Comparison of ENCODE assay signal across 8 cellular contexts in genomic region chr3:25782938-25783660, GRCh38. TPM values are rescaled to one million over a fixed set of nuclear protein-coding genes. Genes with fewer than 3 reads are reported as not detected.
DNase-seq lines count a peak whose midpoint lies in the region; ATAC-seq, FAIRE-seq and TF ChIP-seq lines count a peak whose summit lies in the region.

TSS of gene NGLY1 (minus strand) at chr3:25783443. CDS start at chr3:25783390, 53 bp downstream.

- no peaks in the 10 kb centered on the region for H3K9me3 ChIP-seq in kidney (ENCODE audit: control insufficient read depth in 1 of 2, low read length in 2 of 2)

- H3K36me3 ChIP-seq in kidney (ENCODE audit: control insufficient read depth in 1 of 2, insufficient read depth in 2 of 2, low read length in 2 of 2), result no peaks in the 10 kb centered on the region

- peaks cover 34% of the 10 kb centered on the region for H3K4me1 Mint-ChIP-seq in central memory CD8-positive, alpha-beta T cell

- peaks cover 9 to 19% of the 10 kb centered on the region in 2 donors for H3K4me1 ChIP-seq in kidney (ENCODE audit: control insufficient read depth in 1 of 2, insufficient read depth in 1 of 2, low read depth in 1 of 2, low read length in 2 of 2)

- no peaks in the 10 kb centered on the region for H3K9me3 Mint-ChIP-seq in central memory CD8-positive, alpha-beta T cell

- H3K4me3 Mint-ChIP-seq in central memory CD8-positive, alpha-beta T cell, result peak within 1 kb of the TSS; percentile 83

- DNase-seq in A172 (ENCODE audit: low spot score) (peak; percentile 65), NCI-H226 (peak; percentile 73), kidney (peak; percentile 95)
- DNase-seq in central memory CD8-positive, alpha-beta T cell (ENCODE audit: low spot score in 2 of 2), result peak; percentile 68 to 72
- peak; percentile 76 to 80 for DNase-seq in stimulated activated CD4-positive, alpha-beta T cell treated with anti-CD3 and anti-CD28 coated beads, Interleukin-15, amount 100 ng/mL, for 1 hour (ENCODE audit: low read depth in 1 of 2, low spot score in 1 of 2)

- TF ChIP-seq POLR2A in GM18526 (IDR thresholded peaks at IDR 0.05; ENCODE audit: extremely low read depth, insufficient read length), result peak; percentile 92

- peak within 1 kb of the TSS; percentile 74 to 84 for H3K27ac ChIP-seq in kidney (ENCODE audit: low read depth in 2 of 2, low read length in 2 of 2)

- FAIRE-seq in kidney (lab: Jason Lieb, UNC), result no peak

- H3K36me3 Mint-ChIP-seq in central memory CD8-positive, alpha-beta T cell (ENCODE audit: insufficient read depth), result peaks cover 12% of the 10 kb centered on the region

- H3K9ac ChIP-seq in kidney (ENCODE audit: low read length in 2 of 2), result peak within 1 kb of the TSS; percentile 35 to 80

- H3K4me3 ChIP-seq in kidney (ENCODE audit: low read length in 2 of 2), result peak within 1 kb of the TSS; percentile 75 to 92

- TF ChIP-seq CTCF in kidney (IDR thresholded peaks at IDR 0.05; ENCODE audit: borderline replicate concordance, extremely low read depth, insufficient read depth), result peak; percentile 36

- H3K27ac Mint-ChIP-seq in central memory CD8-positive, alpha-beta T cell (ENCODE audit: low read depth), result peak within 1 kb of the TSS; percentile 71

- intact Hi-C loops in kidney (cut with DNase I), result no loop called here

- peak; percentile 37 for ATAC-seq in HG03060 (IDR thresholded peaks at IDR 0.05; ENCODE audit: low read depth, unreplicated experiment)
- peak; percentile 93 to 95 for ATAC-seq in activated CD4-positive, CD25-positive, alpha-beta regulatory T cell treated with anti-CD3 and anti-CD28 coated beads, Interleukin-2, amount 50 U/mL, for 24 hours
- ATAC-seq in central memory CD8-positive, alpha-beta T cell (replicated peaks; ENCODE audit: extremely low read depth, poor library complexity, severe bottlenecking), result peak; percentile 91

- H3K27me3 Mint-ChIP-seq in central memory CD8-positive, alpha-beta T cell, result no peaks in the 10 kb centered on the region

RNA-seq across cellular contexts. Expression of gene NGLY1, which starts in this region (rescaled TPM):
- 34.5 and 41.6 TPM in 2 replicates for total RNA-seq in A172 (2014; rRNA removed; shearing (Covaris generic))
- total RNA-seq in kidney, result 32.0 TPM
- polyA plus RNA-seq in kidney (ENCODE audit: insufficient read depth, low read depth, low replicate concordance), result 22.6 TPM

Comparison
In these comparisons a context has a peak if more than half of its experiments do, and no peak if none do; other contexts are left out.
1. Peak in every context shown above with its lines: DNase-seq, ATAC-seq, H3K4me3 ChIP-seq and H3K27ac ChIP-seq.
2. ATAC-seq: peak in every context shown above with its lines; median percentile 94 in activated CD4-positive, CD25-positive, alpha-beta regulatory T cell treated with anti-CD3 and anti-CD28 coated beads, Interleukin-2, amount 50 U/mL, for 24 hours; 91 in central memory CD8-positive, alpha-beta T cell; 37 in HG03060.